Comparison of ENCODE assay signal across 7 cellular contexts in the genomic region with DNA sequence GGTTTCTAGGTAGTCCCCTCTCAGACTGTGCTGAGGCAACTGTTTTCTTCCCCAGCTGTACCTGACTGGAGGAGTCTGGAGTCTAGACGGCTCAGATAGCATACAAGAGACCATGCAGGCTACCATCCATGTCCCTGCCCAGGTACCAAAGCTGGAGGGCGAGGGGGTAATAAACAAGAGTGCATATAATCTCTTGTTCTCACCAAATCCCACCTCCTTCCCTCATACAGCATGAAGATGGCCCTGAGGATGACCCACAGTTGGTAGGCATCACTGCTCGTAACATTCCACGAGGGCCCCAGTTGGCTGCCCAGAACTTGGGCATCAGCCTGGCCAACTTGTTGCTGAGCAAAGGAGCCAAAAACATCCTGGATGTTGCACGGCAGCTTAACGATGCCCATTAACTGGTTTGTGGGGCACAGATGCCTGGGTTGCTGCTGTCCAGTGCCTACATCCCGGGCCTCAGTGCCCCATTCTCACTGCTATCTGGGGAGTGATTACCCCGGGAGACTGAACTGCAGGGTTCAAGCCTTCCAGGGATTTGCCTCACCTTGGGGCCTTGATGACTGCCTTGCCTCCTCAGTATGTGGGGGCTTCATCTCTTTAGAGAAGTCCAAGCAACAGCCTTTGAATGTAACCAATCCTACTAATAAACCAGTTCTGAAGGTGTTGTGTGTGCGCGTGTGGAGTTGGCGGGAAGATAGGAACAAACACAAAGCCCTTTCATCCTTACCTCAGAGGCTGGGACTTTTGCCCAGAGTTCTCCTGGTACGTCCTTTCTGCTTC.
A peak's percentile ranks its signal among the peaks of the same experiment; 100 is the strongest.
DNase-seq lines count a peak whose midpoint lies in the region; ATAC-seq and TF ChIP-seq lines count a peak whose summit lies in the region.

No MANE protein-coding gene starts in this region.

- TF ChIP-seq CTCF in OCI-LY3 (IDR thresholded peaks at IDR 0.05; ENCODE audit: low read depth, low read length) (no peak), retinal pigment epithelial cell (conservative IDR thresholded peaks at IDR 0.05; ENCODE audit: low read depth, low read length) (no peak)

- H3K4me3 ChIP-seq in OCI-LY3 (ENCODE audit: low read length), result peak overlapping the region; percentile 97
- peak overlapping the region; percentile 82 for H3K4me3 ChIP-seq in retinal pigment epithelial cell (ENCODE audit: low read length)

- H3K79me2 ChIP-seq in OCI-LY3 (ENCODE audit: low read length), result peaks cover 37% of the 10 kb centered on the region

- no peak for DNase-seq in effector memory CD8-positive, alpha-beta T cell
- DNase-seq in retinal pigment epithelial cell (ENCODE audit: low read depth) (no peak), HK-2 (ENCODE audit: unreplicated experiment) (no peak)
- DNase-seq in activated effector memory CD4-positive, alpha-beta T cell treated with anti-CD3 and anti-CD28 coated beads, Interleukin-2, amount 50 U/mL, for 16 hours, result no peak

- peak overlapping the region; percentile 95 to 97 for H3K27ac Mint-ChIP-seq in effector memory CD8-positive, alpha-beta T cell

- H3K4me2 ChIP-seq in OCI-LY3 (ENCODE audit: low read length), result peak overlapping the region; percentile 96

- H3K9ac ChIP-seq in OCI-LY3 (ENCODE audit: low read length), result peak overlapping the region; percentile 92

- no peaks in the 10 kb centered on the region for H3K27me3 ChIP-seq in OCI-LY3 (ENCODE audit: low read depth, low read length)

- ATAC-seq in effector memory CD8-positive, alpha-beta T cell (replicated peaks), result no peak
- no peak for ATAC-seq in GM19395 (IDR thresholded peaks at IDR 0.05; ENCODE audit: unreplicated experiment)

- peak overlapping the region; percentile 91 to 95 for H3K4me3 Mint-ChIP-seq in effector memory CD8-positive, alpha-beta T cell

- peaks cover 53% of the 10 kb centered on the region for H3K36me3 ChIP-seq in OCI-LY3 (replicated peaks; ENCODE audit: low read depth, low read length)

- no peaks in the 10 kb centered on the region for H3K9me3 Mint-ChIP-seq in effector memory CD8-positive, alpha-beta T cell

- H3K4me1 ChIP-seq in OCI-LY3 (ENCODE audit: low read length), result peaks cover 31% of the 10 kb centered on the region

- peaks cover 42% of the 10 kb centered on the region for H3K36me3 Mint-ChIP-seq in effector memory CD8-positive, alpha-beta T cell (ENCODE audit: insufficient read depth)

- H3K27ac ChIP-seq in OCI-LY3 (ENCODE audit: low read length), result peak overlapping the region; percentile 73

- peaks cover 26% of the 10 kb centered on the region for H4K20me1 ChIP-seq in OCI-LY3 (ENCODE audit: insufficient read depth, low read length)

- peaks cover 27 to 37% of the 10 kb centered on the region in 2 donors for H3K4me1 Mint-ChIP-seq in effector memory CD8-positive, alpha-beta T cell (ENCODE audit: low read depth in 2 of 2)

- H3K27me3 Mint-ChIP-seq in effector memory CD8-positive, alpha-beta T cell, result no peaks in the 10 kb centered on the region

- peak; percentile 38 for TF ChIP-seq POLR2A in GM15510 (IDR thresholded peaks at IDR 0.05; ENCODE audit: borderline replicate concordance, extremely low read depth, insufficient read length)

- no peak overlapping the region for H2AFZ ChIP-seq in OCI-LY3 (ENCODE audit: low read depth, low read length)

- H3K9me3 ChIP-seq in OCI-LY3 (ENCODE audit: insufficient read depth, low read length), result no peaks in the 10 kb centered on the region
